In the genomic region with DNA sequence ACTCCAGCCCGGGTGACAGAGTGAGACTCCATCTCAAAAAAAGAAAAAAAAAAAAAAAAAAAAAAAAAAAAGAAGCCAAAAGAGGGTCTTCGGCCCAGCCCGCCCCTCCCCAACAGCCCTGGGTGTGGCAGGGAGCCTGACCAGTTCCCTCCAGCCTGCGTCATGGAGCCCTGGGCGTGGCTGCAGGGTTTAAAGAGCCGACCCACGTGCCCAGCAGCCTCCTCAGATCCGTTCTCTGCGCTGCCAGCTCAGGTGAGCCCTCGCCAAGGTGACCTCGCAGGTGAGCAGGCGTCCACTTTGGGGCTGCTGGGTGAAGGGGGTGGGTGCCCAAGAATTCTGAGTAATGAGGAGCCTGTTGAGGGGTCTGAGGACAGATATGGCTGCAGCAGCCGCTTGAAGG, we compare ENCODE assay signal across 1 cellular context.
TF ChIP-seq lines count a peak whose summit lies in the region.

A gene with protein sequence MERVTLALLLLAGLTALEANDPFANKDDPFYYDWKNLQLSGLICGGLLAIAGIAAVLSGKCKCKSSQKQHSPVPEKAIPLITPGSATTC (plus strand): TSS at position 219 of the 400 bp plus-strand sequence. CDS start 2,111 bp downstream, outside the sequence.

TF ChIP-seq in H1, 55 proteins besides CTCF, POLR2A, EP300 and RAD21:
- TF ChIP-seq, protein P1, sequence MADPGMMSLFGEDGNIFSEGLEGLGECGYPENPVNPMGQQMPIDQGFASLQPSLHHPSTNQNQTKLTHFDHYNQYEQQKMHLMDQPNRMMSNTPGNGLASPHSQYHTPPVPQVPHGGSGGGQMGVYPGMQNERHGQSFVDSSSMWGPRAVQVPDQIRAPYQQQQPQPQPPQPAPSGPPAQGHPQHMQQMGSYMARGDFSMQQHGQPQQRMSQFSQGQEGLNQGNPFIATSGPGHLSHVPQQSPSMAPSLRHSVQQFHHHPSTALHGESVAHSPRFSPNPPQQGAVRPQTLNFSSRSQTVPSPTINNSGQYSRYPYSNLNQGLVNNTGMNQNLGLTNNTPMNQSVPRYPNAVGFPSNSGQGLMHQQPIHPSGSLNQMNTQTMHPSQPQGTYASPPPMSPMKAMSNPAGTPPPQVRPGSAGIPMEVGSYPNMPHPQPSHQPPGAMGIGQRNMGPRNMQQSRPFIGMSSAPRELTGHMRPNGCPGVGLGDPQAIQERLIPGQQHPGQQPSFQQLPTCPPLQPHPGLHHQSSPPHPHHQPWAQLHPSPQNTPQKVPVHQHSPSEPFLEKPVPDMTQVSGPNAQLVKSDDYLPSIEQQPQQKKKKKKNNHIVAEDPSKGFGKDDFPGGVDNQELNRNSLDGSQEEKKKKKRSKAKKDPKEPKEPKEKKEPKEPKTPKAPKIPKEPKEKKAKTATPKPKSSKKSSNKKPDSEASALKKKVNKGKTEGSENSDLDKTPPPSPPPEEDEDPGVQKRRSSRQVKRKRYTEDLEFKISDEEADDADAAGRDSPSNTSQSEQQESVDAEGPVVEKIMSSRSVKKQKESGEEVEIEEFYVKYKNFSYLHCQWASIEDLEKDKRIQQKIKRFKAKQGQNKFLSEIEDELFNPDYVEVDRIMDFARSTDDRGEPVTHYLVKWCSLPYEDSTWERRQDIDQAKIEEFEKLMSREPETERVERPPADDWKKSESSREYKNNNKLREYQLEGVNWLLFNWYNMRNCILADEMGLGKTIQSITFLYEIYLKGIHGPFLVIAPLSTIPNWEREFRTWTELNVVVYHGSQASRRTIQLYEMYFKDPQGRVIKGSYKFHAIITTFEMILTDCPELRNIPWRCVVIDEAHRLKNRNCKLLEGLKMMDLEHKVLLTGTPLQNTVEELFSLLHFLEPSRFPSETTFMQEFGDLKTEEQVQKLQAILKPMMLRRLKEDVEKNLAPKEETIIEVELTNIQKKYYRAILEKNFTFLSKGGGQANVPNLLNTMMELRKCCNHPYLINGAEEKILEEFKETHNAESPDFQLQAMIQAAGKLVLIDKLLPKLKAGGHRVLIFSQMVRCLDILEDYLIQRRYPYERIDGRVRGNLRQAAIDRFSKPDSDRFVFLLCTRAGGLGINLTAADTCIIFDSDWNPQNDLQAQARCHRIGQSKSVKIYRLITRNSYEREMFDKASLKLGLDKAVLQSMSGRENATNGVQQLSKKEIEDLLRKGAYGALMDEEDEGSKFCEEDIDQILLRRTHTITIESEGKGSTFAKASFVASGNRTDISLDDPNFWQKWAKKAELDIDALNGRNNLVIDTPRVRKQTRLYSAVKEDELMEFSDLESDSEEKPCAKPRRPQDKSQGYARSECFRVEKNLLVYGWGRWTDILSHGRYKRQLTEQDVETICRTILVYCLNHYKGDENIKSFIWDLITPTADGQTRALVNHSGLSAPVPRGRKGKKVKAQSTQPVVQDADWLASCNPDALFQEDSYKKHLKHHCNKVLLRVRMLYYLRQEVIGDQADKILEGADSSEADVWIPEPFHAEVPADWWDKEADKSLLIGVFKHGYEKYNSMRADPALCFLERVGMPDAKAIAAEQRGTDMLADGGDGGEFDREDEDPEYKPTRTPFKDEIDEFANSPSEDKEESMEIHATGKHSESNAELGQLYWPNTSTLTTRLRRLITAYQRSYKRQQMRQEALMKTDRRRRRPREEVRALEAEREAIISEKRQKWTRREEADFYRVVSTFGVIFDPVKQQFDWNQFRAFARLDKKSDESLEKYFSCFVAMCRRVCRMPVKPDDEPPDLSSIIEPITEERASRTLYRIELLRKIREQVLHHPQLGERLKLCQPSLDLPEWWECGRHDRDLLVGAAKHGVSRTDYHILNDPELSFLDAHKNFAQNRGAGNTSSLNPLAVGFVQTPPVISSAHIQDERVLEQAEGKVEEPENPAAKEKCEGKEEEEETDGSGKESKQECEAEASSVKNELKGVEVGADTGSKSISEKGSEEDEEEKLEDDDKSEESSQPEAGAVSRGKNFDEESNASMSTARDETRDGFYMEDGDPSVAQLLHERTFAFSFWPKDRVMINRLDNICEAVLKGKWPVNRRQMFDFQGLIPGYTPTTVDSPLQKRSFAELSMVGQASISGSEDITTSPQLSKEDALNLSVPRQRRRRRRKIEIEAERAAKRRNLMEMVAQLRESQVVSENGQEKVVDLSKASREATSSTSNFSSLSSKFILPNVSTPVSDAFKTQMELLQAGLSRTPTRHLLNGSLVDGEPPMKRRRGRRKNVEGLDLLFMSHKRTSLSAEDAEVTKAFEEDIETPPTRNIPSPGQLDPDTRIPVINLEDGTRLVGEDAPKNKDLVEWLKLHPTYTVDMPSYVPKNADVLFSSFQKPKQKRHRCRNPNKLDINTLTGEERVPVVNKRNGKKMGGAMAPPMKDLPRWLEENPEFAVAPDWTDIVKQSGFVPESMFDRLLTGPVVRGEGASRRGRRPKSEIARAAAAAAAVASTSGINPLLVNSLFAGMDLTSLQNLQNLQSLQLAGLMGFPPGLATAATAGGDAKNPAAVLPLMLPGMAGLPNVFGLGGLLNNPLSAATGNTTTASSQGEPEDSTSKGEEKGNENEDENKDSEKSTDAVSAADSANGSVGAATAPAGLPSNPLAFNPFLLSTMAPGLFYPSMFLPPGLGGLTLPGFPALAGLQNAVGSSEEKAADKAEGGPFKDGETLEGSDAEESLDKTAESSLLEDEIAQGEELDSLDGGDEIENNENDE (IDR thresholded peaks at IDR 0.05; ENCODE audit: insufficient replicate concordance, low read length): no peak
- TF ChIP-seq KDM4A (IDR thresholded peaks at IDR 0.05; ENCODE audit: low read depth, low read length, severe bottlenecking) (no peak), GTF2F1 (IDR thresholded peaks at IDR 0.05; ENCODE audit: borderline replicate concordance, low read depth, low read length) (no peak), ASH2L (IDR thresholded peaks at IDR 0.05; ENCODE audit: low read length) (no peak), CEBPB (IDR thresholded peaks at IDR 0.05; ENCODE audit: low read depth, low read length) (no peak), YY1 (IDR thresholded peaks at IDR 0.05; ENCODE audit: low read depth, low read length) (no peak), TCF12 (IDR thresholded peaks at IDR 0.05; ENCODE audit: low read depth, low read length) (no peak), TAF7 (optimal IDR thresholded peaks at IDR 0.05; ENCODE audit: borderline replicate concordance, low read depth, low read length) (no peak), RNF2 (IDR thresholded peaks at IDR 0.05; ENCODE audit: borderline replicate concordance, low read depth, low read length, missing control alignments, poor library complexity, severe bottlenecking) (no peak), RBBP5 (IDR thresholded peaks at IDR 0.05; ENCODE audit: borderline replicate concordance, low read depth, low read length) (no peak), NANOG (IDR thresholded peaks at IDR 0.05; ENCODE audit: insufficient read depth, low read depth, low read length, poor library complexity, severe bottlenecking) (no peak)
- TF ChIP-seq, protein P2, sequence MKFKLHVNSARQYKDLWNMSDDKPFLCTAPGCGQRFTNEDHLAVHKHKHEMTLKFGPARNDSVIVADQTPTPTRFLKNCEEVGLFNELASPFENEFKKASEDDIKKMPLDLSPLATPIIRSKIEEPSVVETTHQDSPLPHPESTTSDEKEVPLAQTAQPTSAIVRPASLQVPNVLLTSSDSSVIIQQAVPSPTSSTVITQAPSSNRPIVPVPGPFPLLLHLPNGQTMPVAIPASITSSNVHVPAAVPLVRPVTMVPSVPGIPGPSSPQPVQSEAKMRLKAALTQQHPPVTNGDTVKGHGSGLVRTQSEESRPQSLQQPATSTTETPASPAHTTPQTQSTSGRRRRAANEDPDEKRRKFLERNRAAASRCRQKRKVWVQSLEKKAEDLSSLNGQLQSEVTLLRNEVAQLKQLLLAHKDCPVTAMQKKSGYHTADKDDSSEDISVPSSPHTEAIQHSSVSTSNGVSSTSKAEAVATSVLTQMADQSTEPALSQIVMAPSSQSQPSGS (IDR thresholded peaks at IDR 0.05; ENCODE audit: low read length): no peak
- TF ChIP-seq, protein P3, sequence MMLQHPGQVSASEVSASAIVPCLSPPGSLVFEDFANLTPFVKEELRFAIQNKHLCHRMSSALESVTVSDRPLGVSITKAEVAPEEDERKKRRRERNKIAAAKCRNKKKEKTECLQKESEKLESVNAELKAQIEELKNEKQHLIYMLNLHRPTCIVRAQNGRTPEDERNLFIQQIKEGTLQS (IDR thresholded peaks at IDR 0.05; ENCODE audit: insufficient read depth, low read depth, low read length): no peak
- TF ChIP-seq, protein P4, sequence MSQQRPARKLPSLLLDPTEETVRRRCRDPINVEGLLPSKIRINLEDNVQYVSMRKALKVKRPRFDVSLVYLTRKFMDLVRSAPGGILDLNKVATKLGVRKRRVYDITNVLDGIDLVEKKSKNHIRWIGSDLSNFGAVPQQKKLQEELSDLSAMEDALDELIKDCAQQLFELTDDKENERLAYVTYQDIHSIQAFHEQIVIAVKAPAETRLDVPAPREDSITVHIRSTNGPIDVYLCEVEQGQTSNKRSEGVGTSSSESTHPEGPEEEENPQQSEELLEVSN (IDR thresholded peaks at IDR 0.05): no peak
